Comparison of ENCODE assay signal across 17 cellular contexts in the genomic region with DNA sequence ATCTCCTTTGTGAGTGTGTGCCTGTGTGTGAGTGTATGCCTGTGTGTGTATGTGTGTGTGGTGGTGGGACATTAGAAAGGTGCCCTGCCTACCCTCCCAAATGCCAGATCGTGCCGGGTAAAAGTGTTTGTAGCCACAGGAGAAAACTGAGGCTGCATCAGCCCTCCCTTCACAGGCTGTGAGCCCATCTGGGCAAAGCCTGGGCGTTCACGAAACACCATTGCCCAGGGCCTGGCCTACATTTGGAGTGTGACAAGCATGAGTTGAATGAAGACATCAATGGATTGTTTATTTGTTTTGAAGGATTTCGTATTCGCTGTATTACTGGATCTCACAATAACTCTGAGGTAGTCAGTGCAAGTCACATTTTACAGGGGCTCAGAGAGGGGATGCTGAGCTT.
"Had no signal": no experiment of that assay in that cellular context is flagged by ENCODE, and none has a peak within 500 bp of the region (broad histone marks: within the 10 kb centered on the region; RNA-seq: fewer than 3 reads in every experiment).

No MANE protein-coding gene starts in this region.

- DNase-seq: IMR-90, Karpas-422, KG1, MG63, NCI-H1092 treated with DMSO at 0.1 percent for 48 hours, NCI-H1436, NCI-H187, NCI-H2081 treated with DMSO at 0.1 percent for 48 hours, NCI-H2171, NCI-H226, NCI-H446, NCI-H510A, NCI-H524 treated with DMSO at 0.1 percent for 48 hours, NCI-H69, NCI-H774, PC-3 had no signal

- H3K4me3 ChIP-seq: MG63 had no signal

- H3K36me3 ChIP-seq: MG63 had no signal

- H3K9me3 ChIP-seq: MG63 had no signal

- H3K27ac ChIP-seq: RWPE1 had no signal
